Comparison of ENCODE assay signal across 8 cellular contexts in genomic region chr16:19130852-19131808, GRCh38. TPM values are rescaled to one million over a fixed set of nuclear protein-coding genes. Genes with fewer than 3 reads are reported as not detected.
DNase-seq lines count a peak whose midpoint lies in the region; ATAC-seq, FAIRE-seq and TF ChIP-seq lines count a peak whose summit lies in the region.

No MANE protein-coding gene starts in this region.

- dilution Hi-C loops in mammary epithelial cell (cut with HindIII; ENCODE audit: low sequenced_read_pairs), result loop anchor here (25.0 kb wide), 1 partner anchor 381 kb away; the partner anchor contains the start of genes CCP110 and GDE1

- H3K79me2 ChIP-seq in mammary epithelial cell (ENCODE audit: insufficient read depth, low read length), result no peaks in the 10 kb centered on the region

- CTCF ChIA-PET in mammary epithelial cell (lab: Charles Lee; ENCODE audit: low non-redundant PET), result no interaction called here

- H3K27ac ChIP-seq in mammary epithelial cell (ENCODE audit: insufficient read depth, low read depth, low read length), result no peak overlapping the region
- peak overlapping the region; percentile 71 to 89 (median 75) for H3K27ac ChIP-seq in tibial nerve
- peak overlapping the region in 1 of 2 donors; percentile 59 for H3K27ac ChIP-seq in ovary

- H3K4me3 ChIP-seq in mammary epithelial cell (replicated peaks in 1 of 3; ENCODE audit: insufficient read depth in 1 of 3, low read depth in 2 of 3, low read length in 3 of 3), result no peak overlapping the region
- peak overlapping the region in 1 of 4 donors; percentile 20 for H3K4me3 ChIP-seq in tibial nerve
- H3K4me3 ChIP-seq in ovary, result no peak overlapping the region

- H2AFZ ChIP-seq in mammary epithelial cell (ENCODE audit: low read depth, low read length), result peak overlapping the region; percentile 22

- 74% methylated on average over 11 of the region's 11 CpGs for WGBS in mammary epithelial cell (ENCODE audit: low coverage, missing lambda C conversion rate)
- WGBS in tibial nerve, 2 donors, result 6 to 8% methylated on average over 11 of the region's 11 CpGs
- 22 to 26% (median 24%) methylated on average over 11 of the region's 11 CpGs for WGBS in ovary, 3 donors

- intact Hi-C loops in mammary epithelial cell (cut with micrococcal nuclease) (no loop called here), ovary (cut with DNase I) (no loop called here)

- no peak for ATAC-seq in GM18907 (IDR thresholded peaks at IDR 0.05; ENCODE audit: unreplicated experiment)
- no peak for ATAC-seq in GM21515 (IDR thresholded peaks at IDR 0.05; ENCODE audit: unreplicated experiment)

- no peak overlapping the region for H3K4me2 ChIP-seq in mammary epithelial cell (ENCODE audit: insufficient read depth, low read depth, low read length)

- DNase-seq in GM12891 (ENCODE audit: insufficient read length, low spot score), result no peak
- peak; percentile 47 to 48 for DNase-seq in NOMO-1 (lab: John Stamatoyannopoulos, UW; ENCODE audit: unreplicated experiment in 2 of 2)
- DNase-seq in mammary epithelial cell, result no peak
- peak; percentile 55 for DNase-seq in left kidney (ENCODE audit: low read depth, low spot score)
- peak in 1 of 2 donors; percentile 37 for DNase-seq in tibial nerve (ENCODE audit: low spot score in 2 of 2)
- no peak for DNase-seq in ovary

- no peaks in the 10 kb centered on the region for H3K36me3 ChIP-seq in mammary epithelial cell (ENCODE audit: insufficient read depth, low read length)
- peaks cover 0 to 6% (median 0%) of the 10 kb centered on the region in 3 donors for H3K36me3 ChIP-seq in tibial nerve
- H3K36me3 ChIP-seq in ovary, result no peaks in the 10 kb centered on the region

- no peak overlapping the region for H3K9ac ChIP-seq in mammary epithelial cell (ENCODE audit: insufficient read depth, low read length)

- H3K9me3 ChIP-seq in mammary epithelial cell (replicated peaks; ENCODE audit: insufficient read depth, low read length) (no peaks in the 10 kb centered on the region), tibial nerve (peaks cover 0 to 3% (median 0%) of the 10 kb centered on the region in 4 donors), ovary (no peaks in the 10 kb centered on the region)

- no peaks in the 10 kb centered on the region for H4K20me1 ChIP-seq in mammary epithelial cell (ENCODE audit: insufficient read depth, low read length)

- TF ChIP-seq POLR2A in GM12891 (IDR thresholded peaks at IDR 0.05; ENCODE audit: low read depth, low read length) (no peak), tibial nerve (IDR thresholded peaks at IDR 0.05) (no peak), ovary (IDR thresholded peaks at IDR 0.05) (no peak)

- TF ChIP-seq EP300 in tibial nerve (IDR thresholded peaks at IDR 0.05) (peak in 1 of 2 donors; percentile 53), ovary (IDR thresholded peaks at IDR 0.05) (no peak)

- in situ Hi-C loops in mammary epithelial cell (cut with MboI; ENCODE audit: low sequenced_read_pairs in 2 of 2), result no loop called here

- no peak for TF ChIP-seq CTCF in mammary epithelial cell (conservative IDR thresholded peaks at IDR 0.05 in 1 of 2, IDR thresholded peaks at IDR 0.05 in 1 of 2; ENCODE audit: extremely low read depth in 1 of 2, insufficient read depth in 1 of 2, low read depth in 1 of 2, low read length in 2 of 2)
- no peak for TF ChIP-seq CTCF in tibial nerve (IDR thresholded peaks at IDR 0.05)
- no peak for TF ChIP-seq CTCF in ovary (IDR thresholded peaks at IDR 0.05)

- H3K4me1 ChIP-seq in mammary epithelial cell (ENCODE audit: insufficient read depth, low read length) (peaks cover 16% of the 10 kb centered on the region), tibial nerve (peaks cover 0 to 53% (median 27%) of the 10 kb centered on the region in 4 donors), ovary (ENCODE audit: insufficient read depth) (peaks cover 2% of the 10 kb centered on the region)

- peak; percentile 28 for FAIRE-seq in GM12891 (lab: Jason Lieb, UNC)

- no peaks in the 10 kb centered on the region for H3K27me3 ChIP-seq in mammary epithelial cell (ENCODE audit: insufficient read depth, low read length)
- no peaks in the 10 kb centered on the region for H3K27me3 ChIP-seq in tibial nerve
- no peaks in the 10 kb centered on the region for H3K27me3 ChIP-seq in ovary

- no TSS peak for BruUV-seq in mammary epithelial cell (replicated peaks; lab: Mats Ljungman, UMichigan)

TF ChIP-seq in GM12891, 5 proteins besides CTCF, POLR2A, EP300 and RAD21:
- TF ChIP-seq SPI1 (IDR thresholded peaks at IDR 0.05; ENCODE audit: low read depth, low read length), result peak; percentile 29; the same call in 1 of the 2 replicates
- TF ChIP-seq POLR2AphosphoS5 (IDR thresholded peaks at IDR 0.05; ENCODE audit: low read depth, low read length), result no peak

RNA-seq across cellular contexts. Expression of gene ITPRIPL2, which starts 17.4 kb away (rescaled TPM):
- polyA plus RNA-seq in GM12891 (2012; ENCODE audit: low read depth, missing spikeins), result 0.63 TPM
- total RNA-seq in mammary epithelial cell (10 to 100 TPM; 44.0 to 53.3 TPM), tibial nerve (10 to 100 TPM; 51.3 to 68.7 (median 59.6) TPM), ovary (10 to 100 TPM; 28.7 to 58.5 (median 46.8) TPM)
- polyA plus RNA-seq in mammary epithelial cell (12.9 TPM), ovary (10 to 100 TPM; 11.4 to 34.8 TPM)
- 27.9 TPM for polyA minus RNA-seq in mammary epithelial cell

RNA-seq across cellular contexts. Expression of gene SYT17, which starts 36.9 kb away (rescaled TPM):
- polyA plus RNA-seq in GM12891 (2012; ENCODE audit: low read depth, missing spikeins), result 3.5 TPM
- total RNA-seq in mammary epithelial cell (under 1 TPM; 0.17 to 0.24 TPM), tibial nerve (10 to 100 TPM in 2 of 4 donors, 1 to 10 TPM in 2; 8.1 to 33.9 (median 12.7) TPM), ovary (1 to 10 TPM in 2 of 7 donors, under 1 TPM in 5; 0.36 to 1.5 (median 0.82) TPM)
- polyA plus RNA-seq in mammary epithelial cell (0.12 TPM), ovary (under 1 TPM; 0.65 to 0.88 TPM)
- not detected for polyA minus RNA-seq in mammary epithelial cell

Comparison
In these comparisons a context has a peak if more than half of its experiments do, and no peak if none do; other contexts are left out.
1. DNase-seq: peak in NOMO-1 (2 of 2) and left kidney (single experiment); none in GM12891 (single experiment), mammary epithelial cell (single experiment) and ovary (0 of 5).